In the genomic region with DNA sequence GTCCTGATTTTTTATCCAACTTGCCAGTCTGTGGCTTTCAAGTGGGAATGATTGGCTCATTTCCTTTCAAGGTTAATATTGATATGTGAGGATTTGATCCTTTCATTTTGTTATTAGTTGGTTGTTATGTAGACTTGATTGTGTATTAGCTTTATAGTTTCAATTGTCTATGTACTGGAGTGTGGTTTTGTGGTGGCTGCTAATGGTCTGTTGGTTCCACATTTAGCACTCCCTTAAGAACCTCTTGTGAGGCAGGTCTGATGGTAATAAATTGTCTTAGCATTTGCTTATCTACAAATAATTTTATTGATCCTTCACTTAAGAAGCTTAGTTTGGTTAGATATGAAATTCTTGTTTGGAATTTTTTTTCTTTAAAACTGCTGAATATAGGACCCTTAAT, we compare ENCODE assay signal across 24 cellular contexts.
"Had no signal": no experiment of that assay in that cellular context is flagged by ENCODE, and none has a peak within 500 bp of the region (broad histone marks: within the 10 kb centered on the region; RNA-seq: fewer than 3 reads in every experiment).

No MANE protein-coding gene starts in this region.

- H3K79me2 ChIP-seq: parathyroid adenoma had no signal

- H3K4me3 ChIP-seq: neural progenitor cell, ovary, psoas muscle, right lobe of liver, sigmoid colon, stomach, thoracic aorta, thyroid gland, transverse colon, upper lobe of right lung, uterus had no signal

- H2AFZ ChIP-seq: neural progenitor cell, parathyroid adenoma had no signal

- H3K27me3 ChIP-seq: neural progenitor cell, ovary, right lobe of liver, sigmoid colon, stomach, thyroid gland, transverse colon, upper lobe of right lung, uterus had no signal

- H3K4me2 ChIP-seq: neural progenitor cell had no signal

- H3K27ac ChIP-seq: neural progenitor cell, ovary, parathyroid adenoma, psoas muscle, right lobe of liver, sigmoid colon, stomach, thoracic aorta, thyroid gland, transverse colon, upper lobe of right lung, uterus had no signal

- H3K36me3 ChIP-seq: neural progenitor cell, ovary, right lobe of liver, sigmoid colon, stomach, thoracic aorta, thyroid gland, transverse colon, upper lobe of right lung, uterus had no signal

- H3K4me1 ChIP-seq: parathyroid adenoma, psoas muscle, right lobe of liver, sigmoid colon, stomach, thyroid gland, transverse colon, upper lobe of right lung, uterus had no signal

- DNase-seq: natural killer cell; occipital lobe; ovary; posterior cingulate gyrus; psoas muscle; right cardiac atrium; right lobe of liver; sigmoid colon; small intestine; stimulated activated CD4-positive, alpha-beta T cell treated with anti-CD3 and anti-CD28 coated beads, Interleukin-15, amount 100 ng/mL, for 24 hours; stimulated activated CD4-positive, alpha-beta T cell treated with anti-CD3 and anti-CD28 coated beads, Interleukin-2, amount 100 ng/mL, for 24 hours; stimulated activated CD4-positive, alpha-beta T cell treated with anti-CD3 and anti-CD28 coated beads, Interleukin-2, amount 100 ng/mL, for 48 hours; stimulated activated CD4-positive, alpha-beta T cell treated with anti-CD3 and anti-CD28 coated beads, Interleukin-4, amount 100 ng/mL, for 24 hours; stimulated activated naive B cell treated with anti-CD40 and anti-IgM and Interleukin-4, amounts not matched to agents 10 μg/mL and 1 μg/mL and 100 μg/mL, for 72 hours; stimulated activated naive CD4-positive, alpha-beta T cell treated with Interleukin-2 at 50 U/mL for 16 hours; stomach; thyroid gland; transverse colon; upper lobe of right lung; uterus had no signal

- ATAC-seq: natural killer cell; psoas muscle; right cardiac atrium; right lobe of liver; stimulated activated effector memory CD8-positive, alpha-beta T cell treated with anti-CD3 and anti-CD28 coated beads, Interleukin-12 subunit alpha, Interleukin-12 subunit beta, amount 100 ng/mL, for 72 hours; stimulated activated naive B cell treated with anti-CD40 and anti-IgM and Interleukin-4, amounts not matched to agents 10 μg/mL and 1 μg/mL and 100 μg/mL, for 72 hours; upper lobe of right lung had no signal

- H3K9ac ChIP-seq: neural progenitor cell, parathyroid adenoma had no signal

- H3K9me3 ChIP-seq: ovary, psoas muscle, right lobe of liver, sigmoid colon, stomach, thoracic aorta, thyroid gland, transverse colon, upper lobe of right lung, uterus had no signal
